In genomic region chr3:30964612-30965011, GRCh38 we compare ENCODE assay signal across 12 cellular contexts.
DNase-seq lines count a peak whose midpoint lies in the region; ATAC-seq, FAIRE-seq and TF ChIP-seq lines count a peak whose summit lies in the region.
"Had no signal": no experiment of that assay in that cellular context is flagged by ENCODE, and none has a peak within 500 bp of the region (broad histone marks: within the 10 kb centered on the region; RNA-seq: fewer than 3 reads in every experiment).

No MANE protein-coding gene starts in this region.

- H3K4me1 ChIP-seq in pancreas = no peaks in the 10 kb centered on the region
- H3K4me1 ChIP-seq in CD8-positive, alpha-beta memory T cell (ENCODE audit: insufficient read depth, low read length) = no peaks in the 10 kb centered on the region
- H3K4me1 ChIP-seq: prostate gland had no signal

- peaks cover 4% of the 10 kb centered on the region for H3K9me3 Mint-ChIP-seq in T-helper 2 cell treated with Interferon-gamma antibody and Interleukin-4, amounts not matched to agents 5 μg/mL and 100 μg/mL, for 36 hours
- no peaks in the 10 kb centered on the region for H3K9me3 Mint-ChIP-seq in CD8-positive, alpha-beta memory T cell

- TF ChIP-seq CTCF in pancreas (IDR thresholded peaks at IDR 0.05) = no peak

- ATAC-seq in GM18511 (IDR thresholded peaks at IDR 0.05; ENCODE audit: unreplicated experiment) (peak; percentile 97), GM19467 (IDR thresholded peaks at IDR 0.05; ENCODE audit: unreplicated experiment) (peak; percentile 94), HG03045 (IDR thresholded peaks at IDR 0.05; ENCODE audit: unreplicated experiment) (peak; percentile 94), pancreas (no peak)

- no peak overlapping the region for H3K27ac Mint-ChIP-seq in T-helper 2 cell treated with Interferon-gamma antibody and Interleukin-4, amounts not matched to agents 5 μg/mL and 100 μg/mL, for 36 hours
- no peak overlapping the region for H3K27ac Mint-ChIP-seq in CD8-positive, alpha-beta memory T cell

- peak; percentile 9 for DNase-seq in T-helper 2 cell treated with Interferon-gamma antibody and Interleukin-4, amounts not matched to agents 5 μg/mL and 100 μg/mL, for 36 hours (ENCODE audit: low spot score)
- no peak for DNase-seq in GF-D8 (lab: John Stamatoyannopoulos, UW)
- no peak for DNase-seq in pancreas
- DNase-seq in CD8-positive, alpha-beta memory T cell = no peak
- no peak for DNase-seq in COLO668 (lab: John Stamatoyannopoulos, UW; ENCODE audit: unreplicated experiment)
- DNase-seq: islet precursor cell, NCI-H1694 treated with DMSO at 0.1 percent for 48 hours had no signal

- H3K36me3 Mint-ChIP-seq in T-helper 2 cell treated with Interferon-gamma antibody and Interleukin-4, amounts not matched to agents 5 μg/mL and 100 μg/mL, for 36 hours (ENCODE audit: low read depth) = no peaks in the 10 kb centered on the region
- H3K36me3 Mint-ChIP-seq in CD8-positive, alpha-beta memory T cell = peaks cover 0 to 1% (median 0%) of the 10 kb centered on the region in 3 donors

- H3K4me3 Mint-ChIP-seq in T-helper 2 cell treated with Interferon-gamma antibody and Interleukin-4, amounts not matched to agents 5 μg/mL and 100 μg/mL, for 36 hours = no peak overlapping the region
- H3K4me3 Mint-ChIP-seq in CD8-positive, alpha-beta memory T cell = no peak overlapping the region

- POLR2A ChIA-PET in CD8-positive, alpha-beta memory T cell (lab: Charles Lee) = no interaction called here

- no peak for FAIRE-seq in pancreas (lab: Jason Lieb, UNC)

- H3K36me3 ChIP-seq in pancreas = no peaks in the 10 kb centered on the region
- no peaks in the 10 kb centered on the region for H3K36me3 ChIP-seq in CD8-positive, alpha-beta memory T cell (ENCODE audit: insufficient read depth, low read length)
- H3K36me3 ChIP-seq: prostate gland had no signal

- H3K27me3 ChIP-seq in pancreas = no peaks in the 10 kb centered on the region
- H3K27me3 ChIP-seq in CD8-positive, alpha-beta memory T cell (ENCODE audit: insufficient read depth, low read length, poor library complexity, severe bottlenecking) = no peaks in the 10 kb centered on the region

- H3K27ac ChIP-seq in pancreas = no peak overlapping the region
- no peak overlapping the region for H3K27ac ChIP-seq in CD8-positive, alpha-beta memory T cell (ENCODE audit: low read depth, low read length)
- H3K27ac ChIP-seq: prostate gland, SK-N-MC had no signal

- H3K9me3 ChIP-seq in pancreas = no peaks in the 10 kb centered on the region
- no peaks in the 10 kb centered on the region for H3K9me3 ChIP-seq in CD8-positive, alpha-beta memory T cell (ENCODE audit: low read length)
- H3K9me3 ChIP-seq: prostate gland had no signal

- intact Hi-C loops in pancreas (cut with DNase I) = no loop called here

- H3K27me3 Mint-ChIP-seq in T-helper 2 cell treated with Interferon-gamma antibody and Interleukin-4, amounts not matched to agents 5 μg/mL and 100 μg/mL, for 36 hours (ENCODE audit: low read depth) = peaks cover 8% of the 10 kb centered on the region
- H3K27me3 Mint-ChIP-seq in CD8-positive, alpha-beta memory T cell = peaks cover 1 to 18% of the 10 kb centered on the region in 2 donors

- no peak overlapping the region for H3K4me3 ChIP-seq in pancreas
- H3K4me3 ChIP-seq in CD8-positive, alpha-beta memory T cell (ENCODE audit: low read length) = no peak overlapping the region
- H3K4me3 ChIP-seq: prostate gland, SK-N-MC had no signal

- H3K4me1 Mint-ChIP-seq in T-helper 2 cell treated with Interferon-gamma antibody and Interleukin-4, amounts not matched to agents 5 μg/mL and 100 μg/mL, for 36 hours (ENCODE audit: low read depth) = peaks cover 15% of the 10 kb centered on the region
- no peaks in the 10 kb centered on the region for H3K4me1 Mint-ChIP-seq in CD8-positive, alpha-beta memory T cell

- CTCF ChIA-PET in CD8-positive, alpha-beta memory T cell (lab: Charles Lee) = no interaction called here

Comparison
In these comparisons a context has a peak if more than half of its experiments do, and no peak if none do; other contexts are left out.
1. ATAC-seq: peak in GM18511 (single experiment), GM19467 (single experiment) and HG03045 (single experiment); none in pancreas (0 of 4).